Comparison of ENCODE assay signal across 16 cellular contexts in genomic region chr6:96967957-96968871, GRCh38. TPM values are rescaled to one million over a fixed set of nuclear protein-coding genes. Genes with fewer than 3 reads are reported as not detected.
DNase-seq lines count a peak whose midpoint lies in the region; ATAC-seq and TF ChIP-seq lines count a peak whose summit lies in the region.
"Had no signal": no experiment of that assay in that cellular context is flagged by ENCODE, and none has a peak within 500 bp of the region (broad histone marks: within the 10 kb centered on the region; RNA-seq: fewer than 3 reads in every experiment).

No MANE protein-coding gene starts in this region.

- H4K5ac ChIP-seq in IMR-90 (ENCODE audit: low read depth, low read length), result no peak overlapping the region

- in situ Hi-C loops in IMR-90 (cut with MboI; ENCODE audit: low sequenced_read_pairs), result no loop called here

- H2AK5ac ChIP-seq in IMR-90 (ENCODE audit: low read depth, low read length), result no peak overlapping the region

- dilution Hi-C loops in IMR-90 (cut with HindIII; ENCODE audit: low sequenced_read_pairs, unreplicated experiment), result no loop called here

- WGBS in IMR-90 (ENCODE audit: extremely low coverage in 2 of 2, insufficient read length in 1 of 2), 2 experiments, result no CpG with 5 or more reads among the region's 5 CpGs
- WGBS in heart right ventricle, 2 donors, result 48 to 50% methylated on average over 5 of the region's 5 CpGs

- H3K9me3 ChIP-seq in left ventricle myocardium inferior (replicated peaks) (no peaks in the 10 kb centered on the region), IMR-90 (ENCODE audit: control insufficient read depth, insufficient read depth, low read length) (no peaks in the 10 kb centered on the region), heart right ventricle (no peaks in the 10 kb centered on the region)
- H3K9me3 ChIP-seq: BLaER1 treated with 17β-estradiol and CSF1 and Interleukin-3, amounts not matched to agents 10 nM and 100 nM had no signal

- no peak overlapping the region for H2AK9ac ChIP-seq in IMR-90 (replicated peaks; ENCODE audit: low read depth, low read length, poor library complexity)

- BruUV-seq in IMR-90 (replicated peaks; lab: Mats Ljungman, UMichigan), result no TSS peak

- H3K4me3 ChIP-seq in left ventricle myocardium inferior, result no peak overlapping the region
- H3K4me3 ChIP-seq in IMR-90 (ENCODE audit: insufficient read depth, low read depth, low read length), result no peak overlapping the region
- H3K4me3 ChIP-seq in heart right ventricle, result no peak overlapping the region
- H3K4me3 ChIP-seq: BLaER1 treated with 17β-estradiol and CSF1 and Interleukin-3, amounts not matched to agents 10 nM and 100 nM had no signal

- no peak overlapping the region for H3K9ac ChIP-seq in IMR-90 (ENCODE audit: low read depth, low read length)
- H3K9ac ChIP-seq: BLaER1 treated with 17β-estradiol and CSF1 and Interleukin-3, amounts not matched to agents 10 nM and 100 nM had no signal

- H3K27ac ChIP-seq in left ventricle myocardium inferior (replicated peaks) (no peak overlapping the region), IMR-90 (ENCODE audit: insufficient read depth, low read length) (no peak overlapping the region), heart right ventricle (no peak overlapping the region), substantia nigra (ENCODE audit: low read depth, low read length, poor library complexity, severe bottlenecking) (peak overlapping the region; percentile 37)
- H3K27ac ChIP-seq: 22Rv1; BLaER1 treated with 17β-estradiol and CSF1 and Interleukin-3, amounts not matched to agents 10 nM and 100 nM; HL-60 had no signal

- POLR2A ChIA-PET in IMR-90 (lab: Charles Lee; ENCODE audit: unreplicated experiment), result no interaction called here

- H3K56ac ChIP-seq in IMR-90 (ENCODE audit: extremely low read depth, insufficient read depth, low read length), result no peak overlapping the region

- H3K18ac ChIP-seq in IMR-90 (ENCODE audit: low read depth, low read length), result no peak overlapping the region

- H3K79me1 ChIP-seq in IMR-90 (ENCODE audit: low read depth in 1 of 2, low read length in 2 of 2), result no peaks in the 10 kb centered on the region

- H3K23ac ChIP-seq in IMR-90 (ENCODE audit: low read depth, low read length), result no peak overlapping the region

- TF ChIP-seq POLR2A in IMR-90 (IDR thresholded peaks at IDR 0.05; ENCODE audit: low read depth, low read length), result no peak

- H3K27me3 ChIP-seq in left ventricle myocardium inferior (ENCODE audit: low read depth) (no peaks in the 10 kb centered on the region), IMR-90 (ENCODE audit: control insufficient read depth, insufficient read depth, low read length) (no peaks in the 10 kb centered on the region), heart right ventricle (no peaks in the 10 kb centered on the region)
- H3K27me3 ChIP-seq: BLaER1 treated with 17β-estradiol and CSF1 and Interleukin-3, amounts not matched to agents 10 nM and 100 nM had no signal

- no peak for DNase-seq in Right ventricle myocardium inferior (ENCODE audit: missing footprints)
- DNase-seq in left ventricle myocardium inferior, result no peak
- no peak for DNase-seq in IMR-90
- no peak for DNase-seq in heart right ventricle
- no peak for DNase-seq in substantia nigra (lab: John Stamatoyannopoulos, UW)
- DNase-seq: AML-193; CD4-positive, CD25-positive, alpha-beta regulatory T cell; DMS 273 treated with DMSO at 0.1 percent for 48 hours; HCEC 1CT; HFFc6; KG1 had no signal

- H2BK5ac ChIP-seq in IMR-90 (ENCODE audit: low read depth, low read length, poor library complexity, severe bottlenecking), result no peak overlapping the region

- H2AFZ ChIP-seq in IMR-90 (replicated peaks; ENCODE audit: low read length, poor library complexity), result no peak overlapping the region

- H3K9me1 ChIP-seq in IMR-90 (ENCODE audit: insufficient read depth, low read length), result no peaks in the 10 kb centered on the region

- TF ChIP-seq CTCF in left ventricle myocardium inferior (IDR thresholded peaks at IDR 0.05; ENCODE audit: borderline replicate concordance) (no peak), IMR-90 (conservative IDR thresholded peaks at IDR 0.05; ENCODE audit: low read depth, low read length) (no peak), heart right ventricle (IDR thresholded peaks at IDR 0.05) (no peak)

- H4K91ac ChIP-seq in IMR-90 (ENCODE audit: insufficient read depth, low read depth, low read length), result no peak overlapping the region

- no peak overlapping the region for H3K14ac ChIP-seq in IMR-90 (replicated peaks; ENCODE audit: low read depth, low read length)

- CTCF ChIA-PET in IMR-90 (lab: Yijun Ruan, JAX), result no interaction called here

- H2BK20ac ChIP-seq in IMR-90 (ENCODE audit: low read depth, low read length), result no peak overlapping the region

- H3K4me1 ChIP-seq in left ventricle myocardium inferior (peaks cover 3% of the 10 kb centered on the region), IMR-90 (ENCODE audit: control insufficient read depth, insufficient read depth, low read length) (no peaks in the 10 kb centered on the region), heart right ventricle (peaks cover 0 to 8% (median 0%) of the 10 kb centered on the region in 9 donors)
- H3K4me1 ChIP-seq: BLaER1 treated with 17β-estradiol and CSF1 and Interleukin-3, amounts not matched to agents 10 nM and 100 nM had no signal

- H3K36me3 ChIP-seq in left ventricle myocardium inferior (no peaks in the 10 kb centered on the region), IMR-90 (ENCODE audit: control insufficient read depth, insufficient read depth, low read length) (no peaks in the 10 kb centered on the region), heart right ventricle (no peaks in the 10 kb centered on the region)
- H3K36me3 ChIP-seq: BLaER1 treated with 17β-estradiol and CSF1 and Interleukin-3, amounts not matched to agents 10 nM and 100 nM had no signal

- ATAC-seq in Right ventricle myocardium inferior (peak; percentile 57), IMR-90 (ENCODE audit: low read depth) (no peak), heart right ventricle (peak in 6 of 8 donors; percentile 40 to 73 (median 56)), HG03097 (IDR thresholded peaks at IDR 0.05; ENCODE audit: low FRiP score, unreplicated experiment) (no peak), HG03460 (IDR thresholded peaks at IDR 0.05; ENCODE audit: unreplicated experiment) (no peak)

- no peak overlapping the region for H4K8ac ChIP-seq in IMR-90 (ENCODE audit: low read depth in 2 of 2, low read length in 2 of 2)

- H2BK15ac ChIP-seq in IMR-90 (ENCODE audit: low read depth, low read length), result no peak overlapping the region

- H4K20me1 ChIP-seq in IMR-90 (ENCODE audit: insufficient read depth, low read length), result no peaks in the 10 kb centered on the region
- H4K20me1 ChIP-seq: BLaER1 treated with 17β-estradiol and CSF1 and Interleukin-3, amounts not matched to agents 10 nM and 100 nM had no signal

- H2BK120ac ChIP-seq in IMR-90 (ENCODE audit: low read depth, low read length), result no peak overlapping the region

- no peak overlapping the region for H3K4ac ChIP-seq in IMR-90 (ENCODE audit: low read depth, low read length)

- H3K4me2 ChIP-seq in IMR-90 (ENCODE audit: low read depth, low read length), result no peak overlapping the region
- H3K4me2 ChIP-seq: BLaER1 treated with 17β-estradiol and CSF1 and Interleukin-3, amounts not matched to agents 10 nM and 100 nM had no signal

- intact Hi-C loops in Right ventricle myocardium inferior (cut with DNase I) (no loop called here), left ventricle myocardium inferior (cut with micrococcal nuclease) (no loop called here), IMR-90 (cut with micrococcal nuclease) (no loop called here), heart right ventricle (cut with DNase I) (no loop called here)

- TF ChIP-seq RAD21 in IMR-90 (IDR thresholded peaks at IDR 0.05; ENCODE audit: low read length), result no peak

TF ChIP-seq in IMR-90, 13 proteins besides CTCF, POLR2A, EP300 and RAD21:
- peak; percentile 44; the same call in 1 of the 2 replicates for TF ChIP-seq CEBPB (IDR thresholded peaks at IDR 0.05; ENCODE audit: low read depth, low read length)
- TF ChIP-seq MXI1 (IDR thresholded peaks at IDR 0.05; ENCODE audit: borderline replicate concordance, low read depth, low read length), result no peak
- no peak for TF ChIP-seq RCOR1 (IDR thresholded peaks at IDR 0.05; ENCODE audit: insufficient replicate concordance, low read length)
- TF ChIP-seq MAZ (IDR thresholded peaks at IDR 0.05; ENCODE audit: borderline replicate concordance, low read depth, low read length), result no peak
- TF ChIP-seq CHD1 (IDR thresholded peaks at IDR 0.05; ENCODE audit: low read depth, low read length), result no peak
- no peak for TF ChIP-seq USF2 (IDR thresholded peaks at IDR 0.05; ENCODE audit: low read depth, low read length)
- TF ChIP-seq BHLHE40 (IDR thresholded peaks at IDR 0.05; ENCODE audit: low read depth, low read length), result no peak

RNA-seq across cellular contexts. Expression of gene KLHL32, which starts 43.7 kb away (rescaled TPM):
- total RNA-seq in Right ventricle myocardium inferior (1.5 TPM), left ventricle myocardium inferior (2.2 TPM), IMR-90 (2012; rRNA removed) (not detected in 2 replicates), heart right ventricle (1 to 10 TPM in 6 of 10 donors, under 1 TPM in 4; 0.47 to 1.7 (median 1.2) TPM)
- polyA plus RNA-seq in IMR-90 (2012; rRNA removed) (0.02 TPM in 1 of 2 replicates, not detected in the other), heart right ventricle (under 1 TPM; 0.10 to 0.95 TPM)
- not detected in 2 replicates for polyA plus RNA-seq in IMR-90 (2012; cell fraction: cytosol; rRNA removed)
- polyA plus RNA-seq in IMR-90 (2012; cell fraction: nucleus; rRNA removed; ENCODE audit: low replicate concordance), result not detected in 2 replicates
- total RNA-seq: HFFc6 had no signal

Comparison
In these comparisons a context has a peak if more than half of its experiments do, and no peak if none do; other contexts are left out.
1. ATAC-seq: peak in Right ventricle myocardium inferior (single experiment) and heart right ventricle (6 of 8); none in IMR-90 (single experiment), HG03097 (single experiment) and HG03460 (single experiment).